11 cellular contexts compared by ENCODE assay signal in the genomic region with DNA sequence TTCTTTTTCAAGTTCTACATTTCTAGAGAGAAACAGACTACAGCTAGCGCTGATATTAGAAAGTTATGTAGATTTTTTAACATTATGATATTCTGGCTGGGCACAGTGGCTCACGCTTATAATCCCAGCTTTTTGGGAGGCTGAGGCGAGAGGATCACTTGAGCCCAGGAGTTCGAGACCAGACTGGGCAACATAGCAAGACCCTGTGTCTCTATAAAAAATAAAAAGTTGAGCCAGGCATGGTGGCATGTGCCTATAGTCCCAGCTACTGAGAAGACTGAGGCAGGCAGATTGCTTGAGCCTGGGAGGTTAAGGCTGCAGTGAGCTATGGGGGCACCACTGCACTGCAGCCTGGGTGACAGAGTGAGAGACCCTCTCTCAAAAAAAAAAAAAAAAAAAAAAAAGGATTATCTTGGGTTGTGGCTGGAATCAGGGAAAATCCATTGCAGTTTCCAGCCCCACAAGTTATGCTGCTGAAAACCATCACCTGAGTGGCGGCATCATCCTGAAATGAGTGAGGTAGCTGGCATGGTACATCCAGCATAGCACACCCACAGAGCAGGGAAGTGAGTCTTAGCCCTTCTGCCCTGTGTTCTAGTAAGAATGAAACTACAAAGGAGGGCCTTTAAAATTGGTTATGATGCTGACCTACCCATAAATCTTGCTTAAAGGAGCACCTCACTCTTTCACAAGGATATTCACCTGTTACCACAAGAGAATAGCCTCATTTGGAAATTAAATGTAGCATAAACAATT.
DNase-seq lines count a peak whose midpoint lies in the region; ATAC-seq lines count a peak whose summit lies in the region.
"Had no signal": no experiment of that assay in that cellular context is flagged by ENCODE, and none has a peak within 500 bp of the region (broad histone marks: within the 10 kb centered on the region; RNA-seq: fewer than 3 reads in every experiment).

No MANE protein-coding gene starts in this region.

- POLR2A ChIA-PET in activated CD4-positive, alpha-beta memory T cell treated with anti-CD3 and anti-CD28 coated beads for 36 hours (lab: Charles Lee), result interaction anchor here (0.6 to 3.8 kb wide), 16 partner anchors 9 to 119 kb away, joined by 3 to 41 read pairs (median 4); partner anchors contain the start of gene NFATC2

- peak overlapping the region; percentile 90 for H3K27ac Mint-ChIP-seq in activated CD4-positive, alpha-beta memory T cell treated with anti-CD3 and anti-CD28 coated beads for 36 hours

- peak overlapping the region; percentile 13 for H3K4me3 Mint-ChIP-seq in activated CD4-positive, alpha-beta memory T cell treated with anti-CD3 and anti-CD28 coated beads for 36 hours

- H3K4me1 Mint-ChIP-seq in activated CD4-positive, alpha-beta memory T cell treated with anti-CD3 and anti-CD28 coated beads for 36 hours (ENCODE audit: low read depth), result peaks cover 86% of the 10 kb centered on the region

- no peaks in the 10 kb centered on the region for H3K27me3 Mint-ChIP-seq in activated CD4-positive, alpha-beta memory T cell treated with anti-CD3 and anti-CD28 coated beads for 36 hours

- ATAC-seq in HG02885 (IDR thresholded peaks at IDR 0.05; ENCODE audit: poor library complexity, unreplicated experiment) (peak; percentile 73), GM21528 (IDR thresholded peaks at IDR 0.05; ENCODE audit: low FRiP score, unreplicated experiment) (no peak), HG02840 (IDR thresholded peaks at IDR 0.05; ENCODE audit: low FRiP score, unreplicated experiment) (no peak)
- ATAC-seq: foreskin keratinocyte had no signal

- peaks cover 52% of the 10 kb centered on the region for H3K36me3 Mint-ChIP-seq in activated CD4-positive, alpha-beta memory T cell treated with anti-CD3 and anti-CD28 coated beads for 36 hours

- CTCF ChIA-PET in activated CD4-positive, alpha-beta memory T cell treated with anti-CD3 and anti-CD28 coated beads for 36 hours (lab: Charles Lee), result interaction anchor here (0.6 to 2.7 kb wide), 14 partner anchors 9 to 172 kb away, joined by 3 to 15 read pairs (median 4); partner anchors contain the start of gene NFATC2

- peak; percentile 37 for DNase-seq in stimulated activated CD4-positive, alpha-beta T cell treated with anti-CD3 and anti-CD28 coated beads, Interleukin-4, amount 100 ng/mL, for 24 hours
- no peak for DNase-seq in stimulated activated CD4-positive, alpha-beta T cell treated with anti-CD3 and anti-CD28 coated beads, Interleukin-4, amount 100 ng/mL, for 1 hour
- peak; percentile 78 for DNase-seq in activated CD4-positive, alpha-beta memory T cell treated with anti-CD3 and anti-CD28 coated beads for 36 hours
- DNase-seq in NCI-H345 treated with DMSO at 0.1 percent for 48 hours (lab: John Stamatoyannopoulos, UW; ENCODE audit: unreplicated experiment), result no peak
- no peak for DNase-seq in NCI-H1048 (lab: John Stamatoyannopoulos, UW)
- DNase-seq: foreskin keratinocyte, NCI-H524 treated with DMSO at 0.1 percent for 48 hours, WERI-Rb-1 had no signal

- intact Hi-C loops in activated CD4-positive, alpha-beta memory T cell treated with anti-CD3 and anti-CD28 coated beads for 36 hours (cut with micrococcal nuclease), result loop anchor here (1.0 to 5.0 kb wide), 4 partner anchors 9 to 184 kb away; no protein-coding TSS in a partner anchor

- no peaks in the 10 kb centered on the region for H3K9me3 Mint-ChIP-seq in activated CD4-positive, alpha-beta memory T cell treated with anti-CD3 and anti-CD28 coated beads for 36 hours

Comparison
In these comparisons a context has a peak if more than half of its experiments do, and no peak if none do; other contexts are left out.
1. DNase-seq: peak in stimulated activated CD4-positive, alpha-beta T cell treated with anti-CD3 and anti-CD28 coated beads, Interleukin-4, amount 100 ng/mL, for 24 hours (single experiment) and activated CD4-positive, alpha-beta memory T cell treated with anti-CD3 and anti-CD28 coated beads for 36 hours (single experiment); none in stimulated activated CD4-positive, alpha-beta T cell treated with anti-CD3 and anti-CD28 coated beads, Interleukin-4, amount 100 ng/mL, for 1 hour (single experiment), NCI-H345 treated with DMSO at 0.1 percent for 48 hours (single experiment) and NCI-H1048 (single experiment).